1 cellular context compared by ENCODE assay signal in the genomic region with DNA sequence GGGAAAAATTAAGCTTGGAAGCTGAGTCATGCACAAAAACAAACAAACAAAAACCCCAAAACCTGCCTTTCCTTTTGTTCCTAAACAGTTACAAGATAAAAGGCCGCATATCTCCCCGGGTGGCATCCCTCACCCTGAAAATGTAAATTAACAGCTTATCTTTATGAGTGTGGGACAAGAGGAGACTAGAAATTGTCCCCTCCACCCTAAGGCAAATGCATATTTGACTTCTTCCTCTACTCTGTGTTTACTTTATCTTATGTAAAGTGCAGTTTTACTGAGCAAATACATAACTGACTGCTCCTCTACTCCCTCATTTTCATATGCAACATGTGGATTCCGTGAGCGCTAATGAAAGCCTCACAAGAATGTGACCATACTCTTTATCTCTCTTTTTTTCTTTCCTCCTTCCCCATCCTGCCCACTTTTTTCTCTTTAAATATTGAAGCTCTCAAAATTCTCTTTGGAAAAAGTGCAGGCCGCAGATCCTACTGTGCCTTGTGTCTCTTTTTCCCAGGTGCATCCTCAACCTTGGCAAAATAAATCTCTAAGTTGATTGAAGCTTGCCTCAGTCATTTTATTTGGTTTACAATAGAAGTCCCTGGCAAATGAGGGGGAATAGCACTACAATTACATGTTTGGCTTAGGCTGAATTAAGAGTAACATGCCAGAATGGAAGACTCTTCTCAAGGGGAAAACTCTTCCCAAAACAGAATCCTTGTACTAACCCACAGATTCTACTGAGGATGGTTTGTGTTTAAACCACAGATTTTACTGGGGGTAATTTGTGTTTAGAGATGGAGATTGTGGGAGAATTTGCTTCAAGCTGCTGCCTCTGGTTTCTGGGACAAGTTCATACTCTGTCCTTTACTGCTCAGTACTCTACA.
TF ChIP-seq lines count a peak whose summit lies in the region.

No MANE protein-coding gene starts in this region.

TF ChIP-seq in HepG2, 621 proteins besides CTCF, POLR2A, EP300 and RAD21 (continued from another document and continues in another):
- TF ChIP-seq, protein P1, sequence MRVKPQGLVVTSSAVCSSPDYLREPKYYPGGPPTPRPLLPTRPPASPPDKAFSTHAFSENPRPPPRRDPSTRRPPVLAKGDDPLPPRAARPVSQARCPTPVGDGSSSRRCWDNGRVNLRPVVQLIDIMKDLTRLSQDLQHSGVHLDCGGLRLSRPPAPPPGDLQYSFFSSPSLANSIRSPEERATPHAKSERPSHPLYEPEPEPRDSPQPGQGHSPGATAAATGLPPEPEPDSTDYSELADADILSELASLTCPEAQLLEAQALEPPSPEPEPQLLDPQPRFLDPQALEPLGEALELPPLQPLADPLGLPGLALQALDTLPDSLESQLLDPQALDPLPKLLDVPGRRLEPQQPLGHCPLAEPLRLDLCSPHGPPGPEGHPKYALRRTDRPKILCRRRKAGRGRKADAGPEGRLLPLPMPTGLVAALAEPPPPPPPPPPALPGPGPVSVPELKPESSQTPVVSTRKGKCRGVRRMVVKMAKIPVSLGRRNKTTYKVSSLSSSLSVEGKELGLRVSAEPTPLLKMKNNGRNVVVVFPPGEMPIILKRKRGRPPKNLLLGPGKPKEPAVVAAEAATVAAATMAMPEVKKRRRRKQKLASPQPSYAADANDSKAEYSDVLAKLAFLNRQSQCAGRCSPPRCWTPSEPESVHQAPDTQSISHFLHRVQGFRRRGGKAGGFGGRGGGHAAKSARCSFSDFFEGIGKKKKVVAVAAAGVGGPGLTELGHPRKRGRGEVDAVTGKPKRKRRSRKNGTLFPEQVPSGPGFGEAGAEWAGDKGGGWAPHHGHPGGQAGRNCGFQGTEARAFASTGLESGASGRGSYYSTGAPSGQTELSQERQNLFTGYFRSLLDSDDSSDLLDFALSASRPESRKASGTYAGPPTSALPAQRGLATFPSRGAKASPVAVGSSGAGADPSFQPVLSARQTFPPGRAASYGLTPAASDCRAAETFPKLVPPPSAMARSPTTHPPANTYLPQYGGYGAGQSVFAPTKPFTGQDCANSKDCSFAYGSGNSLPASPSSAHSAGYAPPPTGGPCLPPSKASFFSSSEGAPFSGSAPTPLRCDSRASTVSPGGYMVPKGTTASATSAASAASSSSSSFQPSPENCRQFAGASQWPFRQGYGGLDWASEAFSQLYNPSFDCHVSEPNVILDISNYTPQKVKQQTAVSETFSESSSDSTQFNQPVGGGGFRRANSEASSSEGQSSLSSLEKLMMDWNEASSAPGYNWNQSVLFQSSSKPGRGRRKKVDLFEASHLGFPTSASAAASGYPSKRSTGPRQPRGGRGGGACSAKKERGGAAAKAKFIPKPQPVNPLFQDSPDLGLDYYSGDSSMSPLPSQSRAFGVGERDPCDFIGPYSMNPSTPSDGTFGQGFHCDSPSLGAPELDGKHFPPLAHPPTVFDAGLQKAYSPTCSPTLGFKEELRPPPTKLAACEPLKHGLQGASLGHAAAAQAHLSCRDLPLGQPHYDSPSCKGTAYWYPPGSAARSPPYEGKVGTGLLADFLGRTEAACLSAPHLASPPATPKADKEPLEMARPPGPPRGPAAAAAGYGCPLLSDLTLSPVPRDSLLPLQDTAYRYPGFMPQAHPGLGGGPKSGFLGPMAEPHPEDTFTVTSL (CRISPR knock-in tag; IDR thresholded peaks at IDR 0.05; ENCODE audit: borderline replicate concordance), result peak; percentile 85; the same call in 1 of the 2 replicates
- TF ChIP-seq, protein P2, sequence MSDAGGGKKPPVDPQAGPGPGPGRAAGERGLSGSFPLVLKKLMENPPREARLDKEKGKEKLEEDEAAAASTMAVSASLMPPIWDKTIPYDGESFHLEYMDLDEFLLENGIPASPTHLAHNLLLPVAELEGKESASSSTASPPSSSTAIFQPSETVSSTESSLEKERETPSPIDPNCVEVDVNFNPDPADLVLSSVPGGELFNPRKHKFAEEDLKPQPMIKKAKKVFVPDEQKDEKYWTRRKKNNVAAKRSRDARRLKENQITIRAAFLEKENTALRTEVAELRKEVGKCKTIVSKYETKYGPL (CRISPR knock-in tag; IDR thresholded peaks at IDR 0.05), result peak; percentile 84
- no peak for TF ChIP-seq SIX4 (CRISPR knock-in tag; IDR thresholded peaks at IDR 0.05)
- TF ChIP-seq, protein P3, sequence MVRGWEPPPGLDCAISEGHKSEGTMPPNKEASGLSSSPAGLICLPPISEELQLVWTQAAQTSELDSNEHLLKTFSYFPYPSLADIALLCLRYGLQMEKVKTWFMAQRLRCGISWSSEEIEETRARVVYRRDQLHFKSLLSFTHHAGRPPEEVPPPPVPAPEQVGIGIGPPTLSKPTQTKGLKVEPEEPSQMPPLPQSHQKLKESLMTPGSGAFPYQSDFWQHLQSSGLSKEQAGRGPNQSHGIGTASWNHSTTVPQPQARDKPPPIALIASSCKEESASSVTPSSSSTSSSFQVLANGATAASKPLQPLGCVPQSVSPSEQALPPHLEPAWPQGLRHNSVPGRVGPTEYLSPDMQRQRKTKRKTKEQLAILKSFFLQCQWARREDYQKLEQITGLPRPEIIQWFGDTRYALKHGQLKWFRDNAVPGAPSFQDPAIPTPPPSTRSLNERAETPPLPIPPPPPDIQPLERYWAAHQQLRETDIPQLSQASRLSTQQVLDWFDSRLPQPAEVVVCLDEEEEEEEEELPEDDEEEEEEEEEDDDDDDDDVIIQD (CRISPR knock-in tag; IDR thresholded peaks at IDR 0.05; ENCODE audit: low read depth), result peak; percentile 53; the same call in 1 of the 2 replicates
- TF ChIP-seq, protein P4, sequence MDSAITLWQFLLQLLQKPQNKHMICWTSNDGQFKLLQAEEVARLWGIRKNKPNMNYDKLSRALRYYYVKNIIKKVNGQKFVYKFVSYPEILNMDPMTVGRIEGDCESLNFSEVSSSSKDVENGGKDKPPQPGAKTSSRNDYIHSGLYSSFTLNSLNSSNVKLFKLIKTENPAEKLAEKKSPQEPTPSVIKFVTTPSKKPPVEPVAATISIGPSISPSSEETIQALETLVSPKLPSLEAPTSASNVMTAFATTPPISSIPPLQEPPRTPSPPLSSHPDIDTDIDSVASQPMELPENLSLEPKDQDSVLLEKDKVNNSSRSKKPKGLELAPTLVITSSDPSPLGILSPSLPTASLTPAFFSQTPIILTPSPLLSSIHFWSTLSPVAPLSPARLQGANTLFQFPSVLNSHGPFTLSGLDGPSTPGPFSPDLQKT (CRISPR knock-in tag; IDR thresholded peaks at IDR 0.05; ENCODE audit: borderline replicate concordance), result no peak
- TF ChIP-seq, protein P5, sequence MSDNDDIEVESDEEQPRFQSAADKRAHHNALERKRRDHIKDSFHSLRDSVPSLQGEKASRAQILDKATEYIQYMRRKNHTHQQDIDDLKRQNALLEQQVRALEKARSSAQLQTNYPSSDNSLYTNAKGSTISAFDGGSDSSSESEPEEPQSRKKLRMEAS (IDR thresholded peaks at IDR 0.05), result peak; percentile 59
- peak; percentile 64; the same call in 1 of the 2 replicates for TF ChIP-seq ZNF556 (CRISPR knock-in tag; IDR thresholded peaks at IDR 0.05; ENCODE audit: borderline replicate concordance)
- peak; percentile 69 for TF ChIP-seq TCF7L2 (IDR thresholded peaks at IDR 0.05; ENCODE audit: low read depth, low read length)
- TF ChIP-seq, protein P6, sequence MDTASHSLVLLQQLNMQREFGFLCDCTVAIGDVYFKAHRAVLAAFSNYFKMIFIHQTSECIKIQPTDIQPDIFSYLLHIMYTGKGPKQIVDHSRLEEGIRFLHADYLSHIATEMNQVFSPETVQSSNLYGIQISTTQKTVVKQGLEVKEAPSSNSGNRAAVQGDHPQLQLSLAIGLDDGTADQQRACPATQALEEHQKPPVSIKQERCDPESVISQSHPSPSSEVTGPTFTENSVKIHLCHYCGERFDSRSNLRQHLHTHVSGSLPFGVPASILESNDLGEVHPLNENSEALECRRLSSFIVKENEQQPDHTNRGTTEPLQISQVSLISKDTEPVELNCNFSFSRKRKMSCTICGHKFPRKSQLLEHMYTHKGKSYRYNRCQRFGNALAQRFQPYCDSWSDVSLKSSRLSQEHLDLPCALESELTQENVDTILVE (CRISPR knock-in tag; IDR thresholded peaks at IDR 0.05), result 0 out of 2 replicates have a peak, but pooled peaks have one; percentile 45
- peak; percentile 67; the same call in 1 of the 2 replicates for TF ChIP-seq KDM6A (CRISPR knock-in tag; IDR thresholded peaks at IDR 0.05; ENCODE audit: low read depth)
- TF ChIP-seq NFIC (IDR thresholded peaks at IDR 0.05; ENCODE audit: low read length), result peak; percentile 87; the same call in 1 of the 2 replicates
- TF ChIP-seq, protein P7, sequence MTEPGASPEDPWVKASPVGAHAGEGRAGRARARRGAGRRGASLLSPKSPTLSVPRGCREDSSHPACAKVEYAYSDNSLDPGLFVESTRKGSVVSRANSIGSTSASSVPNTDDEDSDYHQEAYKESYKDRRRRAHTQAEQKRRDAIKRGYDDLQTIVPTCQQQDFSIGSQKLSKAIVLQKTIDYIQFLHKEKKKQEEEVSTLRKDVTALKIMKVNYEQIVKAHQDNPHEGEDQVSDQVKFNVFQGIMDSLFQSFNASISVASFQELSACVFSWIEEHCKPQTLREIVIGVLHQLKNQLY (CRISPR knock-in tag; IDR thresholded peaks at IDR 0.05), result peak; percentile 85; the same call in 1 of the 2 replicates
- 0 out of 2 replicates have a peak, but pooled peaks have one; percentile 33 for TF ChIP-seq ZNF841 (CRISPR knock-in tag; IDR thresholded peaks at IDR 0.05; ENCODE audit: borderline replicate concordance)
- TF ChIP-seq, protein P8, sequence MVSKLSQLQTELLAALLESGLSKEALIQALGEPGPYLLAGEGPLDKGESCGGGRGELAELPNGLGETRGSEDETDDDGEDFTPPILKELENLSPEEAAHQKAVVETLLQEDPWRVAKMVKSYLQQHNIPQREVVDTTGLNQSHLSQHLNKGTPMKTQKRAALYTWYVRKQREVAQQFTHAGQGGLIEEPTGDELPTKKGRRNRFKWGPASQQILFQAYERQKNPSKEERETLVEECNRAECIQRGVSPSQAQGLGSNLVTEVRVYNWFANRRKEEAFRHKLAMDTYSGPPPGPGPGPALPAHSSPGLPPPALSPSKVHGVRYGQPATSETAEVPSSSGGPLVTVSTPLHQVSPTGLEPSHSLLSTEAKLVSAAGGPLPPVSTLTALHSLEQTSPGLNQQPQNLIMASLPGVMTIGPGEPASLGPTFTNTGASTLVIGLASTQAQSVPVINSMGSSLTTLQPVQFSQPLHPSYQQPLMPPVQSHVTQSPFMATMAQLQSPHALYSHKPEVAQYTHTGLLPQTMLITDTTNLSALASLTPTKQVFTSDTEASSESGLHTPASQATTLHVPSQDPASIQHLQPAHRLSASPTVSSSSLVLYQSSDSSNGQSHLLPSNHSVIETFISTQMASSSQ (IDR thresholded peaks at IDR 0.05; ENCODE audit: low read depth), result peak; percentile 84
- TF ChIP-seq, protein P8 (CRISPR knock-in tag; IDR thresholded peaks at IDR 0.05; ENCODE audit: borderline replicate concordance), result peak; percentile 90; the same call in 1 of the 2 replicates
- peak; percentile 96 for TF ChIP-seq ISL2 (CRISPR knock-in tag; IDR thresholded peaks at IDR 0.05)
- TF ChIP-seq, protein P9, sequence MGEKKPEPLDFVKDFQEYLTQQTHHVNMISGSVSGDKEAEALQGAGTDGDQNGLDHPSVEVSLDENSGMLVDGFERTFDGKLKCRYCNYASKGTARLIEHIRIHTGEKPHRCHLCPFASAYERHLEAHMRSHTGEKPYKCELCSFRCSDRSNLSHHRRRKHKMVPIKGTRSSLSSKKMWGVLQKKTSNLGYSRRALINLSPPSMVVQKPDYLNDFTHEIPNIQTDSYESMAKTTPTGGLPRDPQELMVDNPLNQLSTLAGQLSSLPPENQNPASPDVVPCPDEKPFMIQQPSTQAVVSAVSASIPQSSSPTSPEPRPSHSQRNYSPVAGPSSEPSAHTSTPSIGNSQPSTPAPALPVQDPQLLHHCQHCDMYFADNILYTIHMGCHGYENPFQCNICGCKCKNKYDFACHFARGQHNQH (CRISPR knock-in tag; IDR thresholded peaks at IDR 0.05), result peak; percentile 28; the same call in 1 of the 2 replicates
- TF ChIP-seq, protein P10, sequence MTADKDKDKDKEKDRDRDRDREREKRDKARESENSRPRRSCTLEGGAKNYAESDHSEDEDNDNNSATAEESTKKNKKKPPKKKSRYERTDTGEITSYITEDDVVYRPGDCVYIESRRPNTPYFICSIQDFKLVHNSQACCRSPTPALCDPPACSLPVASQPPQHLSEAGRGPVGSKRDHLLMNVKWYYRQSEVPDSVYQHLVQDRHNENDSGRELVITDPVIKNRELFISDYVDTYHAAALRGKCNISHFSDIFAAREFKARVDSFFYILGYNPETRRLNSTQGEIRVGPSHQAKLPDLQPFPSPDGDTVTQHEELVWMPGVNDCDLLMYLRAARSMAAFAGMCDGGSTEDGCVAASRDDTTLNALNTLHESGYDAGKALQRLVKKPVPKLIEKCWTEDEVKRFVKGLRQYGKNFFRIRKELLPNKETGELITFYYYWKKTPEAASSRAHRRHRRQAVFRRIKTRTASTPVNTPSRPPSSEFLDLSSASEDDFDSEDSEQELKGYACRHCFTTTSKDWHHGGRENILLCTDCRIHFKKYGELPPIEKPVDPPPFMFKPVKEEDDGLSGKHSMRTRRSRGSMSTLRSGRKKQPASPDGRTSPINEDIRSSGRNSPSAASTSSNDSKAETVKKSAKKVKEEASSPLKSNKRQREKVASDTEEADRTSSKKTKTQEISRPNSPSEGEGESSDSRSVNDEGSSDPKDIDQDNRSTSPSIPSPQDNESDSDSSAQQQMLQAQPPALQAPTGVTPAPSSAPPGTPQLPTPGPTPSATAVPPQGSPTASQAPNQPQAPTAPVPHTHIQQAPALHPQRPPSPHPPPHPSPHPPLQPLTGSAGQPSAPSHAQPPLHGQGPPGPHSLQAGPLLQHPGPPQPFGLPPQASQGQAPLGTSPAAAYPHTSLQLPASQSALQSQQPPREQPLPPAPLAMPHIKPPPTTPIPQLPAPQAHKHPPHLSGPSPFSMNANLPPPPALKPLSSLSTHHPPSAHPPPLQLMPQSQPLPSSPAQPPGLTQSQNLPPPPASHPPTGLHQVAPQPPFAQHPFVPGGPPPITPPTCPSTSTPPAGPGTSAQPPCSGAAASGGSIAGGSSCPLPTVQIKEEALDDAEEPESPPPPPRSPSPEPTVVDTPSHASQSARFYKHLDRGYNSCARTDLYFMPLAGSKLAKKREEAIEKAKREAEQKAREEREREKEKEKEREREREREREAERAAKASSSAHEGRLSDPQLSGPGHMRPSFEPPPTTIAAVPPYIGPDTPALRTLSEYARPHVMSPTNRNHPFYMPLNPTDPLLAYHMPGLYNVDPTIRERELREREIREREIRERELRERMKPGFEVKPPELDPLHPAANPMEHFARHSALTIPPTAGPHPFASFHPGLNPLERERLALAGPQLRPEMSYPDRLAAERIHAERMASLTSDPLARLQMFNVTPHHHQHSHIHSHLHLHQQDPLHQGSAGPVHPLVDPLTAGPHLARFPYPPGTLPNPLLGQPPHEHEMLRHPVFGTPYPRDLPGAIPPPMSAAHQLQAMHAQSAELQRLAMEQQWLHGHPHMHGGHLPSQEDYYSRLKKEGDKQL (CRISPR knock-in tag; IDR thresholded peaks at IDR 0.05; ENCODE audit: low read depth), result peak; percentile 79
- TF ChIP-seq FOSL1 (CRISPR knock-in tag; IDR thresholded peaks at IDR 0.05; ENCODE audit: borderline replicate concordance), result peak; percentile 56; the same call in 1 of the 2 replicates
- peak; percentile 80 for TF ChIP-seq SOX13 (IDR thresholded peaks at IDR 0.05)
- peak in 1 of 2 experiments; percentile 95; a peak in 2 of 4 replicates for TF ChIP-seq SOX13 (CRISPR knock-in tag; conservative IDR thresholded peaks at IDR 0.05 in 1 of 2, IDR thresholded peaks at IDR 0.05 in 1 of 2)
- no peak for TF ChIP-seq CAMTA2 (CRISPR knock-in tag; IDR thresholded peaks at IDR 0.05; ENCODE audit: borderline replicate concordance)
- TF ChIP-seq CBFB (CRISPR knock-in tag; IDR thresholded peaks at IDR 0.05), result no peak
